In genomic region chr7:5699467-5699866, GRCh38 we compare ENCODE assay signal across 10 cellular contexts.
DNase-seq lines count a peak whose midpoint lies in the region; ATAC-seq and TF ChIP-seq lines count a peak whose summit lies in the region.
"Had no signal": no experiment of that assay in that cellular context is flagged by ENCODE, and none has a peak within 500 bp of the region (broad histone marks: within the 10 kb centered on the region; RNA-seq: fewer than 3 reads in every experiment).

No MANE protein-coding gene starts in this region.

- H3K27me3 ChIP-seq in BE2C = no peaks in the 10 kb centered on the region
- H3K27me3 ChIP-seq in Karpas-422 (ENCODE audit: low read length) = no peaks in the 10 kb centered on the region
- H3K27me3 ChIP-seq: pancreas had no signal

- no peaks in the 10 kb centered on the region for H3K9me2 ChIP-seq in Karpas-422 (replicated peaks; ENCODE audit: insufficient read depth, low read length)

- H3K27ac ChIP-seq in Karpas-422 (ENCODE audit: low read length) = peak overlapping the region; percentile 89

- no peak for TF ChIP-seq CTCF in BE2C (IDR thresholded peaks at IDR 0.05; ENCODE audit: low read depth, low read length)

- peak overlapping the region; percentile 53 for H3K4me2 ChIP-seq in Karpas-422 (ENCODE audit: low read depth, low read length, poor library complexity, severe bottlenecking)

- POLR2A ChIA-PET in naive thymus-derived CD8-positive, alpha-beta T cell (lab: Charles Lee) = interaction anchor here (1.3 to 3.1 kb wide), 6 partner anchors 10 to 204 kb away, joined by 3 to 20 read pairs (median 8); partner anchors contain the start of gene RNF216

- no peaks in the 10 kb centered on the region for H3K9me3 ChIP-seq in BE2C
- H3K9me3 ChIP-seq in Karpas-422 (ENCODE audit: low read length) = no peaks in the 10 kb centered on the region
- H3K9me3 ChIP-seq: pancreas had no signal

- peaks cover 33% of the 10 kb centered on the region for H3K36me3 ChIP-seq in BE2C
- no peaks in the 10 kb centered on the region; the same call in 1 of the 2 replicates for H3K36me3 ChIP-seq in Karpas-422 (ENCODE audit: insufficient read depth, low read length)
- H3K36me3 ChIP-seq: pancreas had no signal

- peaks cover 28% of the 10 kb centered on the region for H3K79me2 ChIP-seq in Karpas-422 (ENCODE audit: low read length)

- H3K4me3 ChIP-seq in BE2C (ENCODE audit: low read depth, low read length) (no peak overlapping the region), Karpas-422 (ENCODE audit: low read length) (peak overlapping the region; percentile 28)
- H3K4me3 ChIP-seq: pancreas had no signal

- H3K4me1 Mint-ChIP-seq in central memory CD8-positive, alpha-beta T cell = peaks cover 61% of the 10 kb centered on the region
- H3K4me1 Mint-ChIP-seq in naive thymus-derived CD8-positive, alpha-beta T cell = peaks cover 44 to 86% (median 81%) of the 10 kb centered on the region in 4 donors

- peak; percentile 39 for DNase-seq in BE2C
- DNase-seq in Karpas-422 = peak; percentile 42
- no peak for DNase-seq in central memory CD8-positive, alpha-beta T cell (ENCODE audit: low spot score in 2 of 2)
- peak in 1 of 10 donors; percentile 34 for DNase-seq in naive thymus-derived CD8-positive, alpha-beta T cell
- DNase-seq in 8988T = no peak
- DNase-seq in NCI-H1436 (lab: John Stamatoyannopoulos, UW) = no peak
- DNase-seq: NCI-H510A, pancreas had no signal

- H3K4me1 ChIP-seq in BE2C (peaks cover 10% of the 10 kb centered on the region), Karpas-422 (ENCODE audit: low read length) (peaks cover 98% of the 10 kb centered on the region)

- H3K27ac Mint-ChIP-seq in central memory CD8-positive, alpha-beta T cell (ENCODE audit: low read depth) = peak overlapping the region; percentile 89
- H3K27ac Mint-ChIP-seq in naive thymus-derived CD8-positive, alpha-beta T cell = peak overlapping the region; percentile 83 to 98 (median 89)

- no peaks in the 10 kb centered on the region for H3K27me3 Mint-ChIP-seq in central memory CD8-positive, alpha-beta T cell
- H3K27me3 Mint-ChIP-seq in naive thymus-derived CD8-positive, alpha-beta T cell = no peaks in the 10 kb centered on the region

- peaks cover 19% of the 10 kb centered on the region for H3K36me3 Mint-ChIP-seq in central memory CD8-positive, alpha-beta T cell (ENCODE audit: insufficient read depth)
- H3K36me3 Mint-ChIP-seq in naive thymus-derived CD8-positive, alpha-beta T cell = peaks cover 0 to 26% (median 4%) of the 10 kb centered on the region in 3 donors

- peak overlapping the region; percentile 6 for H3K4me3 Mint-ChIP-seq in central memory CD8-positive, alpha-beta T cell
- H3K4me3 Mint-ChIP-seq in naive thymus-derived CD8-positive, alpha-beta T cell = peak overlapping the region in 8 of 10 donors; percentile 15 to 87 (median 53)

- H3K9me3 Mint-ChIP-seq in central memory CD8-positive, alpha-beta T cell = no peaks in the 10 kb centered on the region
- H3K9me3 Mint-ChIP-seq in naive thymus-derived CD8-positive, alpha-beta T cell = no peaks in the 10 kb centered on the region

- H3K9ac ChIP-seq in Karpas-422 (ENCODE audit: low read length) = peak overlapping the region; percentile 62

- H2AFZ ChIP-seq in Karpas-422 (ENCODE audit: low read length) = no peak overlapping the region

- H4K20me1 ChIP-seq in Karpas-422 (ENCODE audit: insufficient read depth, low read depth, low read length) = no peaks in the 10 kb centered on the region

- ATAC-seq in central memory CD8-positive, alpha-beta T cell (replicated peaks; ENCODE audit: extremely low read depth, poor library complexity, severe bottlenecking) = no peak
- no peak for ATAC-seq in naive thymus-derived CD8-positive, alpha-beta T cell
- no peak for ATAC-seq in activated CD4-positive, CD25-positive, alpha-beta regulatory T cell treated with anti-CD3 and anti-CD28 coated beads, Interleukin-2, amount 50 U/mL, for 24 hours
- ATAC-seq in GM19395 (IDR thresholded peaks at IDR 0.05; ENCODE audit: unreplicated experiment) = no peak

Comparison
In these comparisons a context has a peak if more than half of its experiments do, and no peak if none do; other contexts are left out.
1. DNase-seq: peak in BE2C (single experiment) and Karpas-422 (single experiment); none in central memory CD8-positive, alpha-beta T cell (0 of 2), 8988T (single experiment) and NCI-H1436 (single experiment).